Comparison of ENCODE assay signal across 15 cellular contexts in genomic region chr7:83921798-83922607, GRCh38.
DNase-seq lines count a peak whose midpoint lies in the region; ATAC-seq, FAIRE-seq and TF ChIP-seq lines count a peak whose summit lies in the region.
"Had no signal": no experiment of that assay in that cellular context is flagged by ENCODE, and none has a peak within 500 bp of the region (broad histone marks: within the 10 kb centered on the region; RNA-seq: fewer than 3 reads in every experiment).

No MANE protein-coding gene starts in this region.

- CTCF ChIA-PET in Calu3 (lab: Charles Lee): no interaction called here

- TF ChIP-seq CTCF in Calu3 (IDR thresholded peaks at IDR 0.05; ENCODE audit: unreplicated experiment) (no peak), mucosa of descending colon (IDR thresholded peaks at IDR 0.05) (no peak), kidney (IDR thresholded peaks at IDR 0.05; ENCODE audit: borderline replicate concordance, extremely low read depth, insufficient read depth) (no peak)

- intact Hi-C loops in Calu3 (cut with micrococcal nuclease; ENCODE audit: unreplicated experiment): no loop called here
- intact Hi-C loops in mucosa of descending colon (cut with DNase I, micrococcal nuclease): no loop called here
- intact Hi-C loops in kidney (cut with DNase I): no loop called here

- no peak overlapping the region for H3K27ac Mint-ChIP-seq in Calu3 (ENCODE audit: unreplicated experiment)
- H3K27ac Mint-ChIP-seq: dendritic cell treated with granulocyte-macrophage colony-stimulating factor and Interleukin-4, amounts not matched to agents 40 ng/mL and 50 ng/mL, for 4 days; memory B cell had no signal

- BruUV-seq in Calu3 (replicated peaks; lab: Mats Ljungman, UMichigan): no TSS peak

- no peak overlapping the region for H3K4me3 Mint-ChIP-seq in Calu3 (ENCODE audit: low read depth, unreplicated experiment)
- H3K4me3 Mint-ChIP-seq: dendritic cell treated with granulocyte-macrophage colony-stimulating factor and Interleukin-4, amounts not matched to agents 40 ng/mL and 50 ng/mL, for 4 days; memory B cell had no signal

- no peaks in the 10 kb centered on the region for H3K36me3 Mint-ChIP-seq in Calu3 (ENCODE audit: insufficient read depth, unreplicated experiment)
- H3K36me3 Mint-ChIP-seq: memory B cell had no signal

- no peaks in the 10 kb centered on the region for H3K27me3 Mint-ChIP-seq in Calu3 (ENCODE audit: unreplicated experiment)
- H3K27me3 Mint-ChIP-seq: memory B cell had no signal

- no peaks in the 10 kb centered on the region for H3K9me3 Mint-ChIP-seq in Calu3 (ENCODE audit: low read depth, unreplicated experiment)
- H3K9me3 Mint-ChIP-seq: dendritic cell treated with granulocyte-macrophage colony-stimulating factor and Interleukin-4, amounts not matched to agents 40 ng/mL and 50 ng/mL, for 4 days; memory B cell had no signal

- ATAC-seq in HG02885 (IDR thresholded peaks at IDR 0.05; ENCODE audit: poor library complexity, unreplicated experiment) (peak; percentile 39), mucosa of descending colon (no peak), HG02678 (IDR thresholded peaks at IDR 0.05; ENCODE audit: unreplicated experiment) (no peak)
- ATAC-seq: PC-3 had no signal

- H3K36me3 ChIP-seq in mucosa of descending colon (ENCODE audit: low read depth) (no peaks in the 10 kb centered on the region), kidney (ENCODE audit: control insufficient read depth in 1 of 2, insufficient read depth in 2 of 2, low read length in 2 of 2) (no peaks in the 10 kb centered on the region)

- H3K9me3 ChIP-seq in mucosa of descending colon: no peaks in the 10 kb centered on the region
- no peaks in the 10 kb centered on the region for H3K9me3 ChIP-seq in kidney (ENCODE audit: control insufficient read depth in 1 of 2, low read length in 2 of 2)
- H3K9me3 ChIP-seq: testis had no signal

- H3K4me1 ChIP-seq in mucosa of descending colon (ENCODE audit: low read depth): no peaks in the 10 kb centered on the region
- H3K4me1 ChIP-seq in kidney (ENCODE audit: control insufficient read depth in 1 of 2, insufficient read depth in 1 of 2, low read depth in 1 of 2, low read length in 2 of 2): no peaks in the 10 kb centered on the region
- H3K4me1 ChIP-seq: testis had no signal

- DNase-seq in AG08395 (ENCODE audit: low spot score) (peak; percentile 50), RKO (ENCODE audit: low spot score) (peak; percentile 62), fibroblast of the conjunctiva (ENCODE audit: low read depth) (peak; percentile 20), Calu3 (no peak), mucosa of descending colon (no peak), kidney (no peak)
- DNase-seq: activated CD4-positive, alpha-beta T cell treated with anti-CD3 and anti-CD28 coated beads, Interleukin-2, amount 50 U/mL, for 48 hours; activated naive CD4-positive, alpha-beta T cell; hippocampal formation; PC-3; testis had no signal

- FAIRE-seq in kidney (lab: Jason Lieb, UNC): no peak

- no peak overlapping the region for H3K9ac ChIP-seq in kidney (ENCODE audit: low read length in 2 of 2)

- H3K4me3 ChIP-seq in mucosa of descending colon (no peak overlapping the region), kidney (ENCODE audit: low read length in 2 of 2) (no peak overlapping the region)
- H3K4me3 ChIP-seq: testis had no signal

- no peaks in the 10 kb centered on the region for H3K4me1 Mint-ChIP-seq in Calu3 (ENCODE audit: low read depth, unreplicated experiment)
- H3K4me1 Mint-ChIP-seq: memory B cell had no signal

- no peak overlapping the region for H3K27ac ChIP-seq in kidney (ENCODE audit: low read depth in 2 of 2, low read length in 2 of 2)
- H3K27ac ChIP-seq: testis had no signal

Comparison
In these comparisons a context has a peak if more than half of its experiments do, and no peak if none do; other contexts are left out.
1. DNase-seq: peak in AG08395 (single experiment), RKO (single experiment) and fibroblast of the conjunctiva (single experiment); none in Calu3 (single experiment), mucosa of descending colon (0 of 3) and kidney (single experiment).